In genomic region chr9:35658144-35658893, GRCh38 we compare ENCODE assay signal across 8 cellular contexts. TPM values are rescaled to one million over a fixed set of nuclear protein-coding genes. Genes with fewer than 3 reads are reported as not detected.
DNase-seq lines count a peak whose midpoint lies in the region; ATAC-seq and TF ChIP-seq lines count a peak whose summit lies in the region.

A gene with protein sequence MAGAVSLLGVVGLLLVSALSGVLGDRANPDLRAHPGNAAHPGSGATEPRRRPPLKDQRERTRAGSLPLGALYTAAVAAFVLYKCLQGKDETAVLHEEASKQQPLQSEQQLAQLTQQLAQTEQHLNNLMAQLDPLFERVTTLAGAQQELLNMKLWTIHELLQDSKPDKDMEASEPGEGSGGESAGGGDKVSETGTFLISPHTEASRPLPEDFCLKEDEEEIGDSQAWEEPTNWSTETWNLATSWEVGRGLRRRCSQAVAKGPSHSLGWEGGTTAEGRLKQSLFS (plus strand): TSS chr9:35658292. CDS start chr9:35658380, 88 bp downstream.

- ATAC-seq in HG02798 (IDR thresholded peaks at IDR 0.05; ENCODE audit: poor library complexity, unreplicated experiment) (peak; percentile 75), T-helper 17 cell (peak; percentile 68)

- TF ChIP-seq POLR2A in uterus (IDR thresholded peaks at IDR 0.05) = peak; percentile 95 to 98

- no peaks in the 10 kb centered on the region for H3K27me3 Mint-ChIP-seq in T-helper 17 cell

- H3K4me1 Mint-ChIP-seq in T-helper 17 cell = peaks cover 64% of the 10 kb centered on the region

- in situ Hi-C loops in GM13977 (cut with MboI; ENCODE audit: low pct_unique_long_range_greater_than_20kb, low sequenced_read_pairs, unreplicated experiment) = no loop called here

- peak; percentile 75 for TF ChIP-seq CTCF in GM13977 (IDR thresholded peaks at IDR 0.05; ENCODE audit: extremely low read depth, insufficient read depth, missing control alignments)
- peak; percentile 71 for TF ChIP-seq CTCF in left ventricle myocardium inferior (IDR thresholded peaks at IDR 0.05; ENCODE audit: borderline replicate concordance)
- TF ChIP-seq CTCF in uterus (IDR thresholded peaks at IDR 0.05) = peak; percentile 43 to 68 (median 64)

- H3K36me3 Mint-ChIP-seq in T-helper 17 cell (ENCODE audit: low read depth) = no peaks in the 10 kb centered on the region

- H3K27me3 ChIP-seq in left ventricle myocardium inferior (ENCODE audit: low read depth) (no peaks in the 10 kb centered on the region), uterus (no peaks in the 10 kb centered on the region)

- H3K27ac ChIP-seq in left ventricle myocardium inferior (replicated peaks) (peak within 1 kb of the TSS; percentile 99), uterus (peak within 1 kb of the TSS; percentile 96 to 99)

- peak within 1 kb of the TSS; percentile 84 for H3K4me3 Mint-ChIP-seq in T-helper 17 cell

- intact Hi-C loops in left ventricle myocardium inferior (cut with micrococcal nuclease) (loop anchor here (5.0 kb wide), 1 partner anchor 34 kb away; no protein-coding TSS in a partner anchor), uterus (cut with DNase I; ENCODE audit: low total_unique reads) (loop anchor here (5.0 kb wide), 1 partner anchor 74 kb away; the partner anchor contains the start of genes CREB3 and TLN1)

- H3K4me3 ChIP-seq in left ventricle myocardium inferior (peak within 1 kb of the TSS; percentile 98), uterus (peak within 1 kb of the TSS; percentile 82 to 100)

- no peaks in the 10 kb centered on the region for H3K9me3 ChIP-seq in T-helper 17 cell (ENCODE audit: control insufficient read depth, low read length, poor library complexity, severe bottlenecking)
- no peaks in the 10 kb centered on the region for H3K9me3 ChIP-seq in left ventricle myocardium inferior (replicated peaks)
- no peaks in the 10 kb centered on the region for H3K9me3 ChIP-seq in uterus

- DNase-seq in GM13977 (ENCODE audit: low spot score) = peak; percentile 96
- peak; percentile 51 for DNase-seq in NCI-H1417 treated with DMSO at 0.1 percent for 48 hours (lab: John Stamatoyannopoulos, UW)
- DNase-seq in T-helper 17 cell = peak; percentile 77 to 86 (median 81)
- DNase-seq in amniotic stem cell (lab: John Stamatoyannopoulos, UW) = peak; percentile 46
- peak; percentile 87 for DNase-seq in left ventricle myocardium inferior
- DNase-seq in pulmonary artery endothelial cell (ENCODE audit: low read depth, low spot score) = no peak
- peak; percentile 81 to 86 for DNase-seq in uterus

- H3K4me1 ChIP-seq in left ventricle myocardium inferior (peaks cover 47% of the 10 kb centered on the region), uterus (peaks cover 0 to 6% of the 10 kb centered on the region in 2 donors)

- peak within 1 kb of the TSS; percentile 98 for H3K27ac Mint-ChIP-seq in T-helper 17 cell

- peaks cover 12% of the 10 kb centered on the region for H3K36me3 ChIP-seq in left ventricle myocardium inferior
- no peaks in the 10 kb centered on the region for H3K36me3 ChIP-seq in uterus

RNA-seq across cellular contexts. Expression of the gene that starts here (rescaled TPM):
- total RNA-seq in T-helper 17 cell (10 to 100 TPM; 27.7 to 35.2 TPM), left ventricle myocardium inferior (44.3 TPM), pulmonary artery endothelial cell (10.6 and 11.7 TPM in 2 replicates), uterus (100 to 1,000 TPM in 1 of 4 donors, 10 to 100 TPM in 2, 1 to 10 TPM in 1; 9.0 to 120 (median 32.1) TPM)
